Comparison of ENCODE assay signal across 1 cellular context in the genomic region with DNA sequence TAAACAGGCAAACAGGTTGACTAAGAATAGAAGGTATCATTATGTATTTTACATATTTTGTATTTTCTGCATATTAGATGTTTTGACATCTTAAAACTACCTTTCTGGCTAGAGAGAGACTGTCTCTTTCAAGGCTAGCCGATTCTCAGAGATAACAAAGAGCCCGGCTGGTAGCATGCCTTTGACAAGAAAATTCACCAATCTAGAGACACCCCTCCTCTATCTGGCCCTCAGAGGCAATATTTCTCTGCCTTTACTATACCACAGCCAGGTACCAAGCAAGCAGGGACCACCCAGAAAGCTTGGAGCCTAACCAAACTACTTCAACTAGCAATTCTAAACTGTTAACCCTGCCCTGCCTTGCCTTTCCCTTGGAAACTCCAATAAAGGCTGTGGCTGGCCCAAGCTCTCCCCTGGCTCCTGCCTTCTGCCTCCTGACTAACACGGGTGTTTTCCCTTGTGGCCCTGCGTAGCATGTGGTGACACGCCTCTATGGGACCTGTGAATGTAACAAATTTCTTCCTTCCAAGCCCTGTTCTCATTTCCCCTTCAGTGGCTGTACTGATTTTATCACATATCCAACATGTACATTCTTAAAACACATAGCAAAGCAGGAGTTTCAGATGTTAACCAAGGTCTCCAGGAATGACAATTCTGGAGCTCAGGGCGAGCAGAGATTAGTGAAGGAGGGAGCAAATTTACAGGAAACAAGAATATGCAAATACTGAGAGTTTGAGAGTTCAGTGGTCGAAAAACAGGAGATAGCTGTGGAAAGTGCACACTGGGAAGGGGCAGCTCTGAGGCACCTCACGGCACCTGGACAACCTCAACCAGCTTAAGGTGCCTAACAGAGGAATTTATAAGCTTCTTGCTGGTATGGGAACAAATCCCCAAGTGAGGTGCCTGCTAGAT.
TF ChIP-seq lines count a peak whose summit lies in the region.

No MANE protein-coding gene starts in this region.

TF ChIP-seq in GM12878, 131 proteins besides CTCF, POLR2A, EP300 and RAD21 (continued from another document):
- TF ChIP-seq ZBTB33 (IDR thresholded peaks at IDR 0.05), result no peak
- no peak for TF ChIP-seq GABPA (IDR thresholded peaks at IDR 0.05; ENCODE audit: low read depth)
- TF ChIP-seq NFXL1 (IDR thresholded peaks at IDR 0.05; ENCODE audit: borderline replicate concordance), result no peak
TF ChIP-seq in GM12878: peak in this region for 0.
